In the genomic region with DNA sequence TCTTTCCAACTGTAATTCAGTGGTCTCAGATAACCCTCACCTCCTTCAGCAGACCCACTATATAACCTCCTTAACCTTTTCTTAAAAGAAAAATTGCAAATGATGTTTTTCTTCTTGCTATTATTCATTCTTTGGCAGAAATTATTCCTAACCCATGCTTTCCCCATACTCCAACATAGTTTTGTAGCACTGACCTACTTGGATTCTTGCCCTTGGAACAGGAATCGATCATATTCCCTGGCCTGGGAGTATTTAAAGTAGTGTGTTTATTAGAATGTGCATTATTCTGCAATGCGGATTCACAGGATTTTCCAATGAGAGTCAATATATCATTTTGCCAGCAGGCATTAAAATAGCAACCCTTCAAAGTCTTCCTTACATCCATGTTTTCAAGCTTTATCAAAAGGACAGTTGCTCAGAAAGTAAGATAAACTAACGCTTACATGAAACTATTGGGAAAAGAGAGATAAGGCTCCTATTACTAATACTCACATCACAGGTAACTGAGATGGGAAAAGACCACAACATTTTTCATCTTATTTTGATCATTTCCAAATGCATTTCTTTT, we compare ENCODE assay signal across 1 cellular context.
TF ChIP-seq lines count a peak whose summit lies in the region.

No MANE protein-coding gene starts in this region.

TF ChIP-seq in WTC11, 78 proteins besides CTCF, POLR2A, EP300 and RAD21 (continued from another document):
- no peak for TF ChIP-seq NFE2L1 (CRISPR knock-in tag; IDR thresholded peaks at IDR 0.05)
- TF ChIP-seq, protein P1, sequence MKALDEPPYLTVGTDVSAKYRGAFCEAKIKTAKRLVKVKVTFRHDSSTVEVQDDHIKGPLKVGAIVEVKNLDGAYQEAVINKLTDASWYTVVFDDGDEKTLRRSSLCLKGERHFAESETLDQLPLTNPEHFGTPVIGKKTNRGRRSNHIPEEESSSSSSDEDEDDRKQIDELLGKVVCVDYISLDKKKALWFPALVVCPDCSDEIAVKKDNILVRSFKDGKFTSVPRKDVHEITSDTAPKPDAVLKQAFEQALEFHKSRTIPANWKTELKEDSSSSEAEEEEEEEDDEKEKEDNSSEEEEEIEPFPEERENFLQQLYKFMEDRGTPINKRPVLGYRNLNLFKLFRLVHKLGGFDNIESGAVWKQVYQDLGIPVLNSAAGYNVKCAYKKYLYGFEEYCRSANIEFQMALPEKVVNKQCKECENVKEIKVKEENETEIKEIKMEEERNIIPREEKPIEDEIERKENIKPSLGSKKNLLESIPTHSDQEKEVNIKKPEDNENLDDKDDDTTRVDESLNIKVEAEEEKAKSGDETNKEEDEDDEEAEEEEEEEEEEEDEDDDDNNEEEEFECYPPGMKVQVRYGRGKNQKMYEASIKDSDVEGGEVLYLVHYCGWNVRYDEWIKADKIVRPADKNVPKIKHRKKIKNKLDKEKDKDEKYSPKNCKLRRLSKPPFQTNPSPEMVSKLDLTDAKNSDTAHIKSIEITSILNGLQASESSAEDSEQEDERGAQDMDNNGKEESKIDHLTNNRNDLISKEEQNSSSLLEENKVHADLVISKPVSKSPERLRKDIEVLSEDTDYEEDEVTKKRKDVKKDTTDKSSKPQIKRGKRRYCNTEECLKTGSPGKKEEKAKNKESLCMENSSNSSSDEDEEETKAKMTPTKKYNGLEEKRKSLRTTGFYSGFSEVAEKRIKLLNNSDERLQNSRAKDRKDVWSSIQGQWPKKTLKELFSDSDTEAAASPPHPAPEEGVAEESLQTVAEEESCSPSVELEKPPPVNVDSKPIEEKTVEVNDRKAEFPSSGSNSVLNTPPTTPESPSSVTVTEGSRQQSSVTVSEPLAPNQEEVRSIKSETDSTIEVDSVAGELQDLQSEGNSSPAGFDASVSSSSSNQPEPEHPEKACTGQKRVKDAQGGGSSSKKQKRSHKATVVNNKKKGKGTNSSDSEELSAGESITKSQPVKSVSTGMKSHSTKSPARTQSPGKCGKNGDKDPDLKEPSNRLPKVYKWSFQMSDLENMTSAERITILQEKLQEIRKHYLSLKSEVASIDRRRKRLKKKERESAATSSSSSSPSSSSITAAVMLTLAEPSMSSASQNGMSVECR (CRISPR knock-in tag; IDR thresholded peaks at IDR 0.05; ENCODE audit: borderline replicate concordance), result no peak
- no peak for TF ChIP-seq EMX1 (CRISPR knock-in tag; IDR thresholded peaks at IDR 0.05)
- TF ChIP-seq SOX15 (CRISPR knock-in tag; IDR thresholded peaks at IDR 0.05), result no peak
- TF ChIP-seq, protein P2, sequence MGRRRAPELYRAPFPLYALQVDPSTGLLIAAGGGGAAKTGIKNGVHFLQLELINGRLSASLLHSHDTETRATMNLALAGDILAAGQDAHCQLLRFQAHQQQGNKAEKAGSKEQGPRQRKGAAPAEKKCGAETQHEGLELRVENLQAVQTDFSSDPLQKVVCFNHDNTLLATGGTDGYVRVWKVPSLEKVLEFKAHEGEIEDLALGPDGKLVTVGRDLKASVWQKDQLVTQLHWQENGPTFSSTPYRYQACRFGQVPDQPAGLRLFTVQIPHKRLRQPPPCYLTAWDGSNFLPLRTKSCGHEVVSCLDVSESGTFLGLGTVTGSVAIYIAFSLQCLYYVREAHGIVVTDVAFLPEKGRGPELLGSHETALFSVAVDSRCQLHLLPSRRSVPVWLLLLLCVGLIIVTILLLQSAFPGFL (CRISPR knock-in tag; IDR thresholded peaks at IDR 0.05; ENCODE audit: borderline replicate concordance), result no peak
- no peak for TF ChIP-seq SMAD4 (CRISPR knock-in tag; IDR thresholded peaks at IDR 0.05)
- TF ChIP-seq MLX (CRISPR knock-in tag; IDR thresholded peaks at IDR 0.05), result no peak
- no peak for TF ChIP-seq ATF6 (CRISPR knock-in tag; IDR thresholded peaks at IDR 0.05)
- TF ChIP-seq KAT7 (CRISPR knock-in tag; IDR thresholded peaks at IDR 0.05; ENCODE audit: borderline replicate concordance), result no peak
- TF ChIP-seq, protein P3, sequence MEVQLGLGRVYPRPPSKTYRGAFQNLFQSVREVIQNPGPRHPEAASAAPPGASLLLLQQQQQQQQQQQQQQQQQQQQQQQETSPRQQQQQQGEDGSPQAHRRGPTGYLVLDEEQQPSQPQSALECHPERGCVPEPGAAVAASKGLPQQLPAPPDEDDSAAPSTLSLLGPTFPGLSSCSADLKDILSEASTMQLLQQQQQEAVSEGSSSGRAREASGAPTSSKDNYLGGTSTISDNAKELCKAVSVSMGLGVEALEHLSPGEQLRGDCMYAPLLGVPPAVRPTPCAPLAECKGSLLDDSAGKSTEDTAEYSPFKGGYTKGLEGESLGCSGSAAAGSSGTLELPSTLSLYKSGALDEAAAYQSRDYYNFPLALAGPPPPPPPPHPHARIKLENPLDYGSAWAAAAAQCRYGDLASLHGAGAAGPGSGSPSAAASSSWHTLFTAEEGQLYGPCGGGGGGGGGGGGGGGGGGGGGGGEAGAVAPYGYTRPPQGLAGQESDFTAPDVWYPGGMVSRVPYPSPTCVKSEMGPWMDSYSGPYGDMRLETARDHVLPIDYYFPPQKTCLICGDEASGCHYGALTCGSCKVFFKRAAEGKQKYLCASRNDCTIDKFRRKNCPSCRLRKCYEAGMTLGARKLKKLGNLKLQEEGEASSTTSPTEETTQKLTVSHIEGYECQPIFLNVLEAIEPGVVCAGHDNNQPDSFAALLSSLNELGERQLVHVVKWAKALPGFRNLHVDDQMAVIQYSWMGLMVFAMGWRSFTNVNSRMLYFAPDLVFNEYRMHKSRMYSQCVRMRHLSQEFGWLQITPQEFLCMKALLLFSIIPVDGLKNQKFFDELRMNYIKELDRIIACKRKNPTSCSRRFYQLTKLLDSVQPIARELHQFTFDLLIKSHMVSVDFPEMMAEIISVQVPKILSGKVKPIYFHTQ (CRISPR knock-in tag; IDR thresholded peaks at IDR 0.05), result no peak
- TF ChIP-seq MXD4 (CRISPR knock-in tag; IDR thresholded peaks at IDR 0.05; ENCODE audit: borderline replicate concordance), result no peak
- TF ChIP-seq ETV6 (CRISPR knock-in tag; IDR thresholded peaks at IDR 0.05), result no peak
- no peak for TF ChIP-seq ZMAT4 (CRISPR knock-in tag; IDR thresholded peaks at IDR 0.05)
- TF ChIP-seq NR2C2 (CRISPR knock-in tag; IDR thresholded peaks at IDR 0.05), result no peak
- TF ChIP-seq GTF2I (CRISPR knock-in tag; conservative IDR thresholded peaks at IDR 0.05), result no peak
- TF ChIP-seq GABPB1 (CRISPR knock-in tag; IDR thresholded peaks at IDR 0.05), result no peak
- no peak for TF ChIP-seq STAT6 (CRISPR knock-in tag; conservative IDR thresholded peaks at IDR 0.05; ENCODE audit: low read depth)
